15 cellular contexts compared by ENCODE assay signal in genomic region chrY:24578488-24578887, GRCh38. TPM values are rescaled to one million over a fixed set of nuclear protein-coding genes. Genes with fewer than 3 reads are reported as not detected.
"Had no signal": no experiment of that assay in that cellular context is flagged by ENCODE, and none has a peak within 500 bp of the region (broad histone marks: within the 10 kb centered on the region; RNA-seq: fewer than 3 reads in every experiment).

No MANE protein-coding gene starts in this region.

RNA-seq across cellular contexts. Expression of gene BPY2B, which starts 39.3 kb away (rescaled TPM):
- total RNA-seq: activated B cell treated with CpG ODN at 0.5 μM for 24 hours; activated CD4-positive, alpha-beta memory T cell treated with anti-CD3 and anti-CD28 coated beads for 36 hours; activated CD4-positive, alpha-beta memory T cell treated with anti-CD3 and anti-CD28 coated beads, Interleukin-2, amount 10 ng/mL, durations not matched to agents 7 days and 5 days; activated CD4-positive, alpha-beta T cell treated with anti-CD3 and anti-CD28 coated beads for 36 hours; activated CD4-positive, alpha-beta T cell treated with anti-CD3 and anti-CD28 coated beads, Interleukin-2, amount 10 ng/mL, durations not matched to agents 24 days and 14 days; activated CD4-positive, alpha-beta T cell treated with anti-CD3 and anti-CD28 coated beads, Interleukin-2, amount 10 ng/mL, durations not matched to agents 7 days and 5 days; activated CD8-positive, alpha-beta memory T cell treated with anti-CD3 and anti-CD28 coated beads for 36 hours; activated CD8-positive, alpha-beta memory T cell treated with anti-CD3 and anti-CD28 coated beads, Interleukin-2, amount 10 ng/mL, durations not matched to agents 7 days and 5 days; activated CD8-positive, alpha-beta T cell treated with anti-CD3 and anti-CD28 coated beads for 36 hours; activated CD8-positive, alpha-beta T cell treated with anti-CD3 and anti-CD28 coated beads, Interleukin-2, amount 10 ng/mL, durations not matched to agents 7 days and 5 days; T-cell; T-helper 1 cell treated with Interleukin-12 subunit alpha and Interleukin-12 subunit beta and Interleukin-4 antibody, amounts not matched to agents 30 ng/mL and 1 ng/mL, for 36 hours; T-helper 17 cell; T-helper 2 cell treated with Interferon-gamma antibody and Interleukin-4, amounts not matched to agents 100 ng/mL and 5 ng/mL, for 36 hours; WTC11 had no signal
